8 cellular contexts compared by ENCODE assay signal in genomic region chr3:173395073-173395411, GRCh38. TPM values are rescaled to one million over a fixed set of nuclear protein-coding genes. Genes with fewer than 3 reads are reported as not detected.
A peak's percentile ranks its signal among the peaks of the same experiment; 100 is the strongest.
DNase-seq lines count a peak whose midpoint lies in the region; ATAC-seq, FAIRE-seq and TF ChIP-seq lines count a peak whose summit lies in the region.

No MANE protein-coding gene starts in this region.

- ATAC-seq in GM21717 (IDR thresholded peaks at IDR 0.05; ENCODE audit: unreplicated experiment) = peak; percentile 33
- peak; percentile 67 for ATAC-seq in GM12878
- ATAC-seq in left colon = peak; percentile 54

- H3K9ac ChIP-seq in GM12878 (ENCODE audit: control insufficient read depth, insufficient read depth, low read length) = no peak overlapping the region

- H3K4me2 ChIP-seq in GM12878 (ENCODE audit: control insufficient read depth, insufficient read depth) = peak overlapping the region; percentile 60

- H3K79me2 ChIP-seq in GM12878 (ENCODE audit: control insufficient read depth, insufficient read depth, low read length) = no peaks in the 10 kb centered on the region

- POLR2A ChIA-PET in GM12878 (lab: Charles Lee) = no interaction called here

- no TSS peak for BruUV-seq in GM12878 (replicated peaks; lab: Mats Ljungman, UMichigan)

- 18% methylated on average over 10 of the region's 10 CpGs for WGBS in GM12878 (ENCODE audit: insufficient coverage, insufficient replicate concordance, low lambda C conversion rate, missing lambda C conversion rate)
- WGBS in thymus = 1% methylated on average over 10 of the region's 10 CpGs

- in situ Hi-C loops in GM12878 (cut with MboI) = no loop called here

- H4K20me1 ChIP-seq in GM12878 (ENCODE audit: control insufficient read depth, insufficient read depth) = no peaks in the 10 kb centered on the region

- H3K9me3 ChIP-seq in GM12878 (replicated peaks; ENCODE audit: control insufficient read depth, insufficient read depth, low read length) = no peaks in the 10 kb centered on the region
- H3K9me3 ChIP-seq in thymus (ENCODE audit: control insufficient read depth) = peaks cover 1% of the 10 kb centered on the region

- H3K4me1 ChIP-seq in GM12878 (ENCODE audit: control insufficient read depth, insufficient read depth, low read length) = no peaks in the 10 kb centered on the region
- H3K4me1 ChIP-seq in thymus (ENCODE audit: control insufficient read depth, insufficient read depth, low read length) = peaks cover 4% of the 10 kb centered on the region

- TF ChIP-seq RAD21 in Ishikawa (IDR thresholded peaks at IDR 0.05; ENCODE audit: low read depth) = no peak
- TF ChIP-seq RAD21 in GM12878 (IDR thresholded peaks at IDR 0.05; ENCODE audit: insufficient read depth, low read depth, low read length) = no peak

- SMC1A ChIA-PET in GM12878 (lab: Charles Lee; ENCODE audit: uncharacterized antibody, unreplicated experiment) = no interaction called here

- intact Hi-C loops in GM12878 (cut with micrococcal nuclease; ENCODE audit: unreplicated experiment) (no loop called here), left colon (cut with DNase I, micrococcal nuclease) (no loop called here)

- CTCF ChIA-PET in GM12878 (lab: Yijun Ruan, JAX) = no interaction called here

- TF ChIP-seq CTCF in GM12878 (IDR thresholded peaks at IDR 0.05 in 2 of 3, conservative IDR thresholded peaks at IDR 0.05 in 1 of 3; ENCODE audit: control insufficient read depth in 2 of 3, extremely low read depth in 1 of 3, insufficient read depth in 1 of 3, low read depth in 3 of 3, low read length in 3 of 3) = no peak

- FAIRE-seq in G401.6 (lab: Jason Lieb, UNC) (peak; percentile 67), GM12878 (lab: Jason Lieb, UNC) (no peak)

- H2AFZ ChIP-seq in GM12878 (ENCODE audit: control insufficient read depth, low read depth, low read length) = peak overlapping the region; percentile 51

- no peak for TF ChIP-seq POLR2A in GM12878 (IDR thresholded peaks at IDR 0.05; ENCODE audit: low read depth, low read length)

- DNase-seq in GM12878 (ENCODE audit: low read depth, low spot score) (no peak), left colon (peak in 1 of 2 donors; percentile 31), activated gamma-delta T cell treated with Interleukin-2 at 50 U/mL for 16 hours (no peak), dedifferentiated amniotic fluid mesenchymal stem cell (ENCODE audit: extremely low spot score) (no peak)

- RAD21 ChIA-PET in GM12878 (lab: Charles Lee; ENCODE audit: unreplicated experiment) = no interaction called here

- TF ChIP-seq EP300 in Ishikawa (IDR thresholded peaks at IDR 0.05; ENCODE audit: borderline replicate concordance) (no peak), GM12878 (IDR thresholded peaks at IDR 0.05; ENCODE audit: borderline replicate concordance in 1 of 2, control insufficient read depth in 1 of 2, low read depth in 2 of 2, low read length in 2 of 2) (no peak)

- H3K36me3 ChIP-seq in GM12878 (ENCODE audit: control insufficient read depth in 2 of 2, insufficient read depth in 2 of 2, low read length in 1 of 2) (no peaks in the 10 kb centered on the region), thymus (ENCODE audit: control insufficient read depth, insufficient read depth) (no peaks in the 10 kb centered on the region)

- H3K4me3 ChIP-seq in GM12878 (no peak overlapping the region), thymus (ENCODE audit: low read length) (peak overlapping the region; percentile 58)

- H3K27ac ChIP-seq in GM12878 (ENCODE audit: control insufficient read depth, insufficient read depth) (no peak overlapping the region), thymus (ENCODE audit: low read depth) (peak overlapping the region; percentile 25)

- H3K27me3 ChIP-seq in GM12878 (replicated peaks in 1 of 2; ENCODE audit: control insufficient read depth in 2 of 2, insufficient read depth in 2 of 2, low read length in 1 of 2) = peaks cover 5 to 12% of the 10 kb centered on the region in 2 experiments; a peak in 3 of 4 replicates
- peaks cover 26% of the 10 kb centered on the region for H3K27me3 ChIP-seq in thymus (ENCODE audit: control insufficient read depth, insufficient read depth)

TF ChIP-seq in Ishikawa, 13 proteins besides CTCF, POLR2A, EP300 and RAD21:
- TF ChIP-seq YY1 (IDR thresholded peaks at IDR 0.05; ENCODE audit: low read depth) = no peak
- TF ChIP-seq FOXM1 (IDR thresholded peaks at IDR 0.05; ENCODE audit: borderline replicate concordance, low read depth) = peak; percentile 91

TF ChIP-seq in GM12878, 131 proteins besides CTCF, POLR2A, EP300 and RAD21 (continues in another document):
- no peak for TF ChIP-seq TCF3 (IDR thresholded peaks at IDR 0.05; ENCODE audit: borderline replicate concordance, insufficient read depth, low read depth, low read length)
- no peak for TF ChIP-seq CEBPB (IDR thresholded peaks at IDR 0.05; ENCODE audit: borderline replicate concordance in 1 of 2, low read depth in 2 of 2, low read length in 2 of 2)
- no peak for TF ChIP-seq NBN (IDR thresholded peaks at IDR 0.05)
- TF ChIP-seq IKZF1 (conservative IDR thresholded peaks at IDR 0.05) = no peak
- TF ChIP-seq ELK1 (IDR thresholded peaks at IDR 0.05; ENCODE audit: low read depth, low read length) = no peak
- TF ChIP-seq SIN3A (IDR thresholded peaks at IDR 0.05; ENCODE audit: low read depth, low read length) = no peak
- no peak for TF ChIP-seq SREBF1 (IDR thresholded peaks at IDR 0.05; ENCODE audit: low read length)
- no peak for TF ChIP-seq POLR2AphosphoS2 (IDR thresholded peaks at IDR 0.05; ENCODE audit: low read depth, low read length)
- TF ChIP-seq E2F8 (IDR thresholded peaks at IDR 0.05; ENCODE audit: low read depth, partially characterized antibody) = no peak

RNA-seq across cellular contexts. Expression of gene NLGN1, which starts 2.5 kb away (rescaled TPM):
- not detected in 2 replicates for total RNA-seq in GM12878 (2013; cell fraction: nucleolus; rRNA removed)
- total RNA-seq in GM12878 (2014; rRNA removed) (not detected in 2 replicates), GM12878 (2014; rRNA removed; fragmentation: Illumina TruSeq; extraction: Trizol) (not detected in 2 replicates), GM12878 (2021) (not detected in 2 replicates), left colon (1 to 10 TPM in 1 of 2 donors, under 1 TPM in 1; 0.98 to 2.0 TPM)
- not detected for polyA plus RNA-seq in GM12878 (2011; ENCODE audit: low read depth)
- polyA plus RNA-seq in GM12878 (2011; rRNA removed) (0.10 TPM in 1 of 2 replicates, not detected in the other), GM12878 (2014; fragmentation: Illumina TruSeq; extraction: Trizol) (not detected in 2 replicates), GM12878 (2014; fragmentation: Nextera tagmentation; extraction: Ambion mirVana) (not detected), GM12878 (2014; rRNA removed) (not detected in 2 replicates), GM12878 (2016; fragmentation: Nextera tagmentation; extraction: Ambion mirVana) (not detected), thymus (0.16 TPM)
- not detected in 2 replicates for polyA plus RNA-seq in GM12878 (2011; cell fraction: cytosol; rRNA removed)
- polyA plus RNA-seq in GM12878 (2011; cell fraction: nucleus; rRNA removed) = not detected in 2 replicates
- polyA plus RNA-seq in GM12878 (2012) = not detected in 2 replicates
- not detected in 2 replicates for polyA minus RNA-seq in GM12878 (2011; rRNA and poly(A)+ RNA removed)
- not detected in 2 replicates for polyA minus RNA-seq in GM12878 (2011; cell fraction: cytosol; rRNA and poly(A)+ RNA removed)
- not detected in 2 replicates for polyA minus RNA-seq in GM12878 (2011; cell fraction: nucleus; rRNA and poly(A)+ RNA removed)
